Comparison of ENCODE assay signal across 19 cellular contexts in the genomic region with DNA sequence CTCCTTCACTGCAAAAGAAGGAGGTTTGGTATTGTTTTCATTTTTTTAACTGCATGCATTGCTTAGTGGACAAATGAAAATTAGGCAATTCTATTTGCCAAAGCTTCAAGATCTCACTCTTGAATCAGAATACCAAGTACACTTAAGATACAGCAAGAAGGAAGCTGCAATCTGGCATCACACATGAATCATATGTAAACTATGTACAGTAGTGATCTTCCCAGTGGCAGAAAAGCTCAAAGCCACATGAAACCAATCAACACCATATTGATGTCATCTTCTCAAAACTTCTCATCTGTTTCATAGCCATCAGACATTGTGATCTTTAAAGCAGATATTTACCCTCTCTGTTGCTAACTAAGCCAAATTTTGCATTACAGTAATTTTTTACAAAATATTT.
A peak's percentile ranks its signal among the peaks of the same experiment; 100 is the strongest.
DNase-seq lines count a peak whose midpoint lies in the region; ATAC-seq and TF ChIP-seq lines count a peak whose summit lies in the region.
"Had no signal": no experiment of that assay in that cellular context is flagged by ENCODE, and none has a peak within 500 bp of the region (broad histone marks: within the 10 kb centered on the region; RNA-seq: fewer than 3 reads in every experiment).

No MANE protein-coding gene starts in this region.

- H3K9me3 ChIP-seq in left lung: no peaks in the 10 kb centered on the region
- H3K9me3 ChIP-seq: A549, upper lobe of left lung had no signal

- peaks cover 78% of the 10 kb centered on the region for H3K4me1 ChIP-seq in ACC112 (ENCODE audit: control insufficient read depth, insufficient read depth, low read length, unreplicated experiment)
- no peaks in the 10 kb centered on the region for H3K4me1 ChIP-seq in left lung
- H3K4me1 ChIP-seq: A549 had no signal

- peak; percentile 77 for DNase-seq in HFF-Myc (ENCODE audit: extremely low read depth, low read depth)
- peak; percentile 82 for DNase-seq in amniotic epithelial cell (ENCODE audit: low read depth)
- peak; percentile 92 for DNase-seq in fibroblast of the conjunctiva (ENCODE audit: low read depth)
- DNase-seq in cerebellum (ENCODE audit: low spot score): no peak
- no peak for DNase-seq in left lung
- DNase-seq in HK-2 (ENCODE audit: unreplicated experiment): no peak
- no peak for DNase-seq in activated effector memory CD4-positive, alpha-beta T cell treated with Interleukin-2 at 50 U/mL for 16 hours
- DNase-seq: activated naive CD4-positive, alpha-beta T cell; effector memory CD4-positive, alpha-beta T cell; GDM1; glutamatergic neuron; NCI-H1048; T-helper 1 cell; upper lobe of left lung had no signal

- H3K27me3 ChIP-seq in ACC112 (ENCODE audit: insufficient read depth, low read length) (no peaks in the 10 kb centered on the region), left lung (no peaks in the 10 kb centered on the region)
- H3K27me3 ChIP-seq: upper lobe of left lung had no signal

- no peaks in the 10 kb centered on the region for H3K79me2 ChIP-seq in ACC112 (ENCODE audit: control insufficient read depth, insufficient read depth, low read length, unreplicated experiment)

- peak overlapping the region; percentile 90 for H2AFZ ChIP-seq in ACC112 (ENCODE audit: low read length, unreplicated experiment)

- peak overlapping the region; percentile 43; the same call in 1 of the 2 replicates for H3K4me3 ChIP-seq in ACC112 (ENCODE audit: low read depth, low read length)
- H3K4me3 ChIP-seq in HFF-Myc (replicated peaks; ENCODE audit: low read depth, low read length): no peak overlapping the region
- no peak overlapping the region for H3K4me3 ChIP-seq in left lung
- H3K4me3 ChIP-seq: A549, upper lobe of left lung had no signal

- peak overlapping the region; percentile 96 for H3K27ac ChIP-seq in ACC112 (ENCODE audit: low read depth, low read length)
- H3K27ac ChIP-seq in left lung: no peak overlapping the region
- H3K27ac ChIP-seq: A549, RWPE1, upper lobe of left lung had no signal

- H3K36me3 ChIP-seq in ACC112 (ENCODE audit: insufficient read depth, low read length) (no peaks in the 10 kb centered on the region), left lung (no peaks in the 10 kb centered on the region)
- H3K36me3 ChIP-seq: upper lobe of left lung had no signal

- no peak for ATAC-seq in left lung
- ATAC-seq: A549, HCT116, WTC11 had no signal

- no peak for TF ChIP-seq CTCF in HFF-Myc (IDR thresholded peaks at IDR 0.05; ENCODE audit: low read depth, low read length, missing control alignments)
- no peak for TF ChIP-seq CTCF in left lung (IDR thresholded peaks at IDR 0.05)

- intact Hi-C loops in left lung (cut with DNase I): no loop called here

Comparison
In these comparisons a context has a peak if more than half of its experiments do, and no peak if none do; other contexts are left out.
1. DNase-seq: peak in HFF-Myc (single experiment), amniotic epithelial cell (single experiment) and fibroblast of the conjunctiva (single experiment); none in cerebellum (single experiment), left lung (0 of 2), HK-2 (single experiment) and activated effector memory CD4-positive, alpha-beta T cell treated with Interleukin-2 at 50 U/mL for 16 hours (single experiment).